8 cellular contexts compared by ENCODE assay signal in genomic region chr18:48942554-48943261, GRCh38. TPM values are rescaled to one million over a fixed set of nuclear protein-coding genes. Genes with fewer than 3 reads are reported as not detected.
DNase-seq lines count a peak whose midpoint lies in the region; ATAC-seq and TF ChIP-seq lines count a peak whose summit lies in the region.

No MANE protein-coding gene starts in this region.

- H3K27me3 ChIP-seq in heart left ventricle: no peaks in the 10 kb centered on the region
- H3K27me3 ChIP-seq in liver (ENCODE audit: control insufficient read depth in 4 of 4, insufficient read depth in 4 of 4, low read length in 3 of 4): no peaks in the 10 kb centered on the region
- H3K27me3 ChIP-seq in vagina: no peaks in the 10 kb centered on the region

- WGBS in heart left ventricle, 4 donors: 61 to 71% (median 66%) methylated on average over 12 of the region's 12 CpGs
- 50% methylated on average over 12 of the region's 12 CpGs for WGBS in liver

- no peak overlapping the region for H3K9ac ChIP-seq in liver (ENCODE audit: low read depth in 1 of 2, low read length in 2 of 2)

- peaks cover 0 to 64% (median 32%) of the 10 kb centered on the region in 9 donors for H3K36me3 ChIP-seq in heart left ventricle
- H3K36me3 ChIP-seq in liver (ENCODE audit: control insufficient read depth in 4 of 4, insufficient read depth in 3 of 4, low read depth in 1 of 4, low read length in 3 of 4): peaks cover 0 to 2% (median 1%) of the 10 kb centered on the region in 4 donors
- H3K36me3 ChIP-seq in vagina: peaks cover 0 to 3% of the 10 kb centered on the region in 2 donors

- intact Hi-C loops in heart left ventricle (cut with DNase I) (loop anchor here in 3 of 10 donors (5.0 to 10.0 kb wide), 3 partner anchors 160 to 268 kb away; no protein-coding TSS in a partner anchor), cardiac septum (cut with DNase I) (loop anchor here (5.0 kb wide), 1 partner anchor 265 kb away; no protein-coding TSS in a partner anchor), vagina (cut with DNase I) (no loop called here)

- peak in 1 of 4 donors; percentile 15 for ATAC-seq in heart left ventricle
- no peak for ATAC-seq in GM19328 (IDR thresholded peaks at IDR 0.05; ENCODE audit: unreplicated experiment)

- TF ChIP-seq CTCF in heart left ventricle (IDR thresholded peaks at IDR 0.05): no peak
- TF ChIP-seq CTCF in liver (IDR thresholded peaks at IDR 0.05; ENCODE audit: low read depth, low read length, missing input control): no peak
- no peak for TF ChIP-seq CTCF in vagina (IDR thresholded peaks at IDR 0.05)

- no peak for DNase-seq in heart left ventricle
- DNase-seq in cardiac septum (ENCODE audit: low spot score): no peak
- peak; percentile 97 for DNase-seq in astrocyte of the hippocampus (ENCODE audit: low read depth, low spot score)
- no peak for DNase-seq in vagina (ENCODE audit: extremely low spot score in 2 of 2)
- no peak for DNase-seq in activated T-cell treated with anti-CD3 and anti-CD28 coated beads, Interleukin-2, amount 50 U/mL, for 1 hour
- DNase-seq in NCI-H1930 (lab: John Stamatoyannopoulos, UW): no peak

- H3K4me3 ChIP-seq in heart left ventricle (peak overlapping the region in 8 of 12 donors; percentile 6 to 98 (median 92)), liver (ENCODE audit: low read depth in 1 of 3, low read length in 3 of 3) (no peak overlapping the region), vagina (peak overlapping the region in 1 of 2 donors; percentile 1)

- TF ChIP-seq POLR2A in heart left ventricle (IDR thresholded peaks at IDR 0.05) (no peak), vagina (IDR thresholded peaks at IDR 0.05) (no peak)

- peak in 1 of 2 donors; percentile 36 for TF ChIP-seq RAD21 in liver (IDR thresholded peaks at IDR 0.05)

- peaks cover 16 to 100% (median 94%) of the 10 kb centered on the region in 12 donors for H3K4me1 ChIP-seq in heart left ventricle
- peaks cover 29 to 94% (median 80%) of the 10 kb centered on the region in 4 donors for H3K4me1 ChIP-seq in liver (ENCODE audit: control insufficient read depth in 4 of 4, insufficient read depth in 4 of 4, low read length in 3 of 4)
- H3K4me1 ChIP-seq in vagina: peaks cover 100% of the 10 kb centered on the region

- H3K9me3 ChIP-seq in heart left ventricle (no peaks in the 10 kb centered on the region), liver (ENCODE audit: control insufficient read depth in 4 of 4, low read length in 3 of 4) (no peaks in the 10 kb centered on the region), vagina (no peaks in the 10 kb centered on the region)

- H3K27ac ChIP-seq in heart left ventricle (peak overlapping the region; percentile 18 to 100 (median 59)), liver (ENCODE audit: low read depth in 1 of 2, low read length in 2 of 2) (peak overlapping the region; percentile 35 to 42), vagina (peak overlapping the region; percentile 94)

TF ChIP-seq in liver, 16 proteins besides CTCF, POLR2A, EP300 and RAD21:
- TF ChIP-seq MAX (IDR thresholded peaks at IDR 0.05) (no peak), FOXA2 (IDR thresholded peaks at IDR 0.05) (peak; percentile 18), RXRA (IDR thresholded peaks at IDR 0.05) (peak; percentile 72 to 87), HNF4A (conservative IDR thresholded peaks at IDR 0.05) (peak; percentile 71 to 75), FOXA1 (IDR thresholded peaks at IDR 0.05) (peak; percentile 9), SP1 (IDR thresholded peaks at IDR 0.05) (peak; percentile 61), NR2F2 (IDR thresholded peaks at IDR 0.05) (no peak), YY1 (IDR thresholded peaks at IDR 0.05) (peak; percentile 84), JUND (IDR thresholded peaks at IDR 0.05) (peak in 1 of 2 donors; percentile 67), REST (IDR thresholded peaks at IDR 0.05) (peak; percentile 57), TAF1 (conservative IDR thresholded peaks at IDR 0.05) (no peak)
- TF ChIP-seq, protein P1, sequence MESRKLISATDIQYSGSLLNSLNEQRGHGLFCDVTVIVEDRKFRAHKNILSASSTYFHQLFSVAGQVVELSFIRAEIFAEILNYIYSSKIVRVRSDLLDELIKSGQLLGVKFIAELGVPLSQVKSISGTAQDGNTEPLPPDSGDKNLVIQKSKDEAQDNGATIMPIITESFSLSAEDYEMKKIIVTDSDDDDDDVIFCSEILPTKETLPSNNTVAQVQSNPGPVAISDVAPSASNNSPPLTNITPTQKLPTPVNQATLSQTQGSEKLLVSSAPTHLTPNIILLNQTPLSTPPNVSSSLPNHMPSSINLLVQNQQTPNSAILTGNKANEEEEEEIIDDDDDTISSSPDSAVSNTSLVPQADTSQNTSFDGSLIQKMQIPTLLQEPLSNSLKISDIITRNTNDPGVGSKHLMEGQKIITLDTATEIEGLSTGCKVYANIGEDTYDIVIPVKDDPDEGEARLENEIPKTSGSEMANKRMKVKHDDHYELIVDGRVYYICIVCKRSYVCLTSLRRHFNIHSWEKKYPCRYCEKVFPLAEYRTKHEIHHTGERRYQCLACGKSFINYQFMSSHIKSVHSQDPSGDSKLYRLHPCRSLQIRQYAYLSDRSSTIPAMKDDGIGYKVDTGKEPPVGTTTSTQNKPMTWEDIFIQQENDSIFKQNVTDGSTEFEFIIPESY (IDR thresholded peaks at IDR 0.05): peak; percentile 48
TF ChIP-seq in liver: peak in this region for 9.

RNA-seq across cellular contexts. Expression of gene SMAD7, which starts 8.1 kb away (rescaled TPM):
- total RNA-seq in heart left ventricle (10 to 100 TPM; 16.3 to 32.0 (median 19.9) TPM), cardiac septum (42.4 TPM), liver (10 to 100 TPM in 1 of 2 donors, 1 to 10 TPM in 1; 9.4 to 11.8 TPM), vagina (34.1 TPM)
- polyA plus RNA-seq in heart left ventricle (10 to 100 TPM in 1 of 2 donors, 1 to 10 TPM in 1; 9.1 to 21.2 TPM), liver (10 to 100 TPM in 1 of 2 donors, 1 to 10 TPM in 1; 3.2 to 10.7 TPM)

Comparison
In these comparisons a context has a peak if more than half of its experiments do, and no peak if none do; other contexts are left out.
1. H3K27ac ChIP-seq: peak in every context shown above with its lines; median percentile 94 in vagina; 59 in heart left ventricle; 38 in liver.
2. H3K4me3 ChIP-seq: peak in heart left ventricle (8 of 12); none in liver (0 of 3).